1 cellular context compared by ENCODE assay signal in the genomic region with DNA sequence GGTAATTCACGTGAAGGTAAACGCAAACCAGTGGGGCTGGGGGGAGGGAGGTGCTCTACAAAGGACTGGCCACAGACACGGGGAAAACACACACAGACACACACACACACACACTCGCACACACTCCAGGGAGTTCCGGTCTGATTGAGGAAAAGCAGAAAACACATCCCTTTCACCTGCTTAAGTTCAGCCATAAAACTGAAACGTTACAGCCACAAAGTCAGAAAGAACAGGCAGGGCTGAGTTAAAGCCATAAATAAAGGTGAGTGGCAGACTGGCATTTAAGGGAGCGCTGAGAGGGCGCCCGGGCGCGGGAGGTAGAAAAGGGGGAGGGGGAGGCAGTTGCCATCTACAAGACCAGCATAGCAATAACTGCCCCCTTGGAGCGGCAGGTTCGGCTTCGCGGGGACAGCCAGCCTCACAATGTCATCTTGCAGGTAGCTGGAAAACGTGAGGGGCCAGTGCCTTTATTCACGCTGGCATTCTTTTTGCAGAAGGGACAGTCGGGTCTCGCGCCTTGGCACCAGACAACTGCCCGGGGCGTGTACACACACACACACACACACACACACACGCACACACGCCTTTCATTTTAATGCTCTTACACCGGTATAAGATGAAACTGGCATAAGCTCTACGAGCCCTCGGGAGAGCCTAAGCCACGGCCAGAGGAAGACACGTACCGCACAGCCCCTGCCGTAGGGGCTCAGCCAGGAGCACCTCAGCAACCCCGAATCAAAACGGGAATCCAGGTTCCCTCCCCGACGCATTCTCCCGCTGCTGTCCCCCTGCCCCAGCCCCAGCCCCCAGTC.
TF ChIP-seq lines count a peak whose summit lies in the region.

No MANE protein-coding gene starts in this region.

TF ChIP-seq in HEK293, 187 proteins besides CTCF, POLR2A, EP300 and RAD21 (continued from another document):
- TF ChIP-seq, protein P1, sequence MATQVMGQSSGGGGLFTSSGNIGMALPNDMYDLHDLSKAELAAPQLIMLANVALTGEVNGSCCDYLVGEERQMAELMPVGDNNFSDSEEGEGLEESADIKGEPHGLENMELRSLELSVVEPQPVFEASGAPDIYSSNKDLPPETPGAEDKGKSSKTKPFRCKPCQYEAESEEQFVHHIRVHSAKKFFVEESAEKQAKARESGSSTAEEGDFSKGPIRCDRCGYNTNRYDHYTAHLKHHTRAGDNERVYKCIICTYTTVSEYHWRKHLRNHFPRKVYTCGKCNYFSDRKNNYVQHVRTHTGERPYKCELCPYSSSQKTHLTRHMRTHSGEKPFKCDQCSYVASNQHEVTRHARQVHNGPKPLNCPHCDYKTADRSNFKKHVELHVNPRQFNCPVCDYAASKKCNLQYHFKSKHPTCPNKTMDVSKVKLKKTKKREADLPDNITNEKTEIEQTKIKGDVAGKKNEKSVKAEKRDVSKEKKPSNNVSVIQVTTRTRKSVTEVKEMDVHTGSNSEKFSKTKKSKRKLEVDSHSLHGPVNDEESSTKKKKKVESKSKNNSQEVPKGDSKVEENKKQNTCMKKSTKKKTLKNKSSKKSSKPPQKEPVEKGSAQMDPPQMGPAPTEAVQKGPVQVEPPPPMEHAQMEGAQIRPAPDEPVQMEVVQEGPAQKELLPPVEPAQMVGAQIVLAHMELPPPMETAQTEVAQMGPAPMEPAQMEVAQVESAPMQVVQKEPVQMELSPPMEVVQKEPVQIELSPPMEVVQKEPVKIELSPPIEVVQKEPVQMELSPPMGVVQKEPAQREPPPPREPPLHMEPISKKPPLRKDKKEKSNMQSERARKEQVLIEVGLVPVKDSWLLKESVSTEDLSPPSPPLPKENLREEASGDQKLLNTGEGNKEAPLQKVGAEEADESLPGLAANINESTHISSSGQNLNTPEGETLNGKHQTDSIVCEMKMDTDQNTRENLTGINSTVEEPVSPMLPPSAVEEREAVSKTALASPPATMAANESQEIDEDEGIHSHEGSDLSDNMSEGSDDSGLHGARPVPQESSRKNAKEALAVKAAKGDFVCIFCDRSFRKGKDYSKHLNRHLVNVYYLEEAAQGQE (tag by site-specific recombination; IDR thresholded peaks at IDR 0.05), result 0 out of 2 replicates have a peak, but pooled peaks have one; percentile 10
- TF ChIP-seq ZNF701 (tag by site-specific recombination; IDR thresholded peaks at IDR 0.05), result no peak
- TF ChIP-seq, protein P2, sequence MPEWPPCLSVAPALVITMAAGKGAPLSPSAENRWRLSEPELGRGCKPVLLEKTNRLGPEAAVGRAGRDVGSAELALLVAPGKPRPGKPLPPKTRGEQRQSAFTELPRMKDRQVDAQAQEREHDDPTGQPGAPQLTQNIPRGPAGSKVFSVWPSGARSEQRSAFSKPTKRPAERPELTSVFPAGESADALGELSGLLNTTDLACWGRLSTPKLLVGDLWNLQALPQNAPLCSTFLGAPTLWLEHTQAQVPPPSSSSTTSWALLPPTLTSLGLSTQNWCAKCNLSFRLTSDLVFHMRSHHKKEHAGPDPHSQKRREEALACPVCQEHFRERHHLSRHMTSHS (tag by site-specific recombination; IDR thresholded peaks at IDR 0.05), result peak; percentile 33; the same call in 1 of the 2 replicates
- no peak for TF ChIP-seq EGR2 (tag by site-specific recombination; IDR thresholded peaks at IDR 0.05; ENCODE audit: low read depth)
- 0 out of 2 replicates have a peak, but pooled peaks have one; percentile 67 for TF ChIP-seq ZEB2 (tag by site-specific recombination; IDR thresholded peaks at IDR 0.05)
- TF ChIP-seq KLF16 (tag by site-specific recombination; IDR thresholded peaks at IDR 0.05), result no peak
- peak; percentile 32; the same call in 1 of the 2 replicates for TF ChIP-seq KLF9 (tag by site-specific recombination; IDR thresholded peaks at IDR 0.05; ENCODE audit: low read depth)
- TF ChIP-seq ZNF311 (tag by site-specific recombination; IDR thresholded peaks at IDR 0.05; ENCODE audit: borderline replicate concordance), result no peak
- peak; percentile 48 for TF ChIP-seq ZXDB (tag by site-specific recombination; IDR thresholded peaks at IDR 0.05)
- TF ChIP-seq ZFP69B (tag by site-specific recombination; IDR thresholded peaks at IDR 0.05), result peak; percentile 61
- TF ChIP-seq, protein P3, sequence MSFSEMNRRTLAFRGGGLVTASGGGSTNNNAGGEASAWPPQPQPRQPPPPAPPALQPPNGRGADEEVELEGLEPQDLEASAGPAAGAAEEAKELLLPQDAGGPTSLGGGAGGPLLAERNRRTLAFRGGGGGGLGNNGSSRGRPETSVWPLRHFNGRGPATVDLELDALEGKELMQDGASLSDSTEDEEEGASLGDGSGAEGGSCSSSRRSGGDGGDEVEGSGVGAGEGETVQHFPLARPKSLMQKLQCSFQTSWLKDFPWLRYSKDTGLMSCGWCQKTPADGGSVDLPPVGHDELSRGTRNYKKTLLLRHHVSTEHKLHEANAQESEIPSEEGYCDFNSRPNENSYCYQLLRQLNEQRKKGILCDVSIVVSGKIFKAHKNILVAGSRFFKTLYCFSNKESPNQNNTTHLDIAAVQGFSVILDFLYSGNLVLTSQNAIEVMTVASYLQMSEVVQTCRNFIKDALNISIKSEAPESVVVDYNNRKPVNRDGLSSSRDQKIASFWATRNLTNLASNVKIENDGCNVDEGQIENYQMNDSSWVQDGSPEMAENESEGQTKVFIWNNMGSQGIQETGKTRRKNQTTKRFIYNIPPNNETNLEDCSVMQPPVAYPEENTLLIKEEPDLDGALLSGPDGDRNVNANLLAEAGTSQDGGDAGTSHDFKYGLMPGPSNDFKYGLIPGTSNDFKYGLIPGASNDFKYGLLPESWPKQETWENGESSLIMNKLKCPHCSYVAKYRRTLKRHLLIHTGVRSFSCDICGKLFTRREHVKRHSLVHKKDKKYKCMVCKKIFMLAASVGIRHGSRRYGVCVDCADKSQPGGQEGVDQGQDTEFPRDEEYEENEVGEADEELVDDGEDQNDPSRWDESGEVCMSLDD (tag by site-specific recombination; IDR thresholded peaks at IDR 0.05), result 0 out of 2 replicates have a peak, but pooled peaks have one; percentile 29
